Comparison of ENCODE assay signal across 27 cellular contexts in genomic region chr12:20625531-20625930, GRCh38.
"Had no signal": no experiment of that assay in that cellular context is flagged by ENCODE, and none has a peak within 500 bp of the region (broad histone marks: within the 10 kb centered on the region; RNA-seq: fewer than 3 reads in every experiment).

No MANE protein-coding gene starts in this region.

- H3K27me3 ChIP-seq: neutrophil, ovary, right lobe of liver, sigmoid colon, stomach, thyroid gland, tibial nerve, upper lobe of left lung, uterus had no signal

- H3K4me3 ChIP-seq: ovary, psoas muscle, right lobe of liver, sigmoid colon, stomach, thoracic aorta, thyroid gland, tibial nerve, upper lobe of left lung, uterus had no signal

- H3K36me3 ChIP-seq: neutrophil, ovary, right lobe of liver, stomach, thyroid gland, tibial nerve, upper lobe of left lung, uterus had no signal

- DNase-seq: naive thymus-derived CD8-positive, alpha-beta T cell; nephron progenitor cell; nucleus accumbens; ovary; posterior cingulate gyrus; psoas muscle; right cardiac atrium; right lobe of liver; sigmoid colon; small intestine; stimulated activated CD4-positive, alpha-beta T cell treated with anti-CD3 and anti-CD28 coated beads, Interleukin-15, amount 100 ng/mL, for 24 hours; stimulated activated CD4-positive, alpha-beta T cell treated with anti-CD3 and anti-CD28 coated beads, Interleukin-2, amount 100 ng/mL, for 24 hours; stimulated activated CD4-positive, alpha-beta T cell treated with anti-CD3 and anti-CD28 coated beads, Interleukin-2, amount 100 ng/mL, for 48 hours; stimulated activated CD4-positive, alpha-beta T cell treated with anti-CD3 and anti-CD28 coated beads, Interleukin-4, amount 100 ng/mL, for 24 hours; stimulated activated naive B cell treated with anti-CD40 and anti-IgM and Interleukin-4, amounts not matched to agents 10 μg/mL and 1 μg/mL and 100 μg/mL, for 72 hours; stimulated activated naive CD4-positive, alpha-beta T cell treated with Interleukin-2 at 50 U/mL for 16 hours; stomach; thyroid gland; trophoblast cell; upper lobe of left lung; uterus had no signal

- H3K4me1 ChIP-seq: psoas muscle had no signal

- ATAC-seq: naive thymus-derived CD8-positive, alpha-beta T cell; natural killer cell treated with Interleukin-12 subunit alpha and Interleukin-12 subunit beta and Interleukin-15 and Interleukin-18, amount 100 ng/mL, for 72 hours; psoas muscle; right cardiac atrium; stimulated activated effector memory CD8-positive, alpha-beta T cell treated with anti-CD3 and anti-CD28 coated beads, Interleukin-12 subunit alpha, Interleukin-12 subunit beta, amount 100 ng/mL, for 72 hours; stimulated activated naive B cell treated with anti-CD40 and anti-IgM and Interleukin-4, amounts not matched to agents 10 μg/mL and 1 μg/mL and 100 μg/mL, for 72 hours had no signal

- H2AFZ ChIP-seq: parathyroid adenoma had no signal

- H3K9ac ChIP-seq: parathyroid adenoma had no signal

- H3K27ac ChIP-seq: neutrophil, ovary, parathyroid adenoma, psoas muscle, right lobe of liver, stomach, thyroid gland, tibial nerve, upper lobe of left lung, uterus had no signal

- H3K79me2 ChIP-seq: parathyroid adenoma had no signal

- H3K9me3 ChIP-seq: neutrophil, ovary, psoas muscle, right lobe of liver, sigmoid colon, stomach, thoracic aorta, thyroid gland, tibial nerve, upper lobe of left lung, uterus had no signal
